ENCODE assay signal across 20 cellular contexts in genomic region chr15:31245135-31245689, GRCh38.
DNase-seq lines count a peak whose midpoint lies in the region; ATAC-seq and TF ChIP-seq lines count a peak whose summit lies in the region.
"Had no signal": no experiment of that assay in that cellular context is flagged by ENCODE, and none has a peak within 500 bp of the region (broad histone marks: within the 10 kb centered on the region; RNA-seq: fewer than 3 reads in every experiment).

No MANE protein-coding gene starts in this region.

- H3K9me3 Mint-ChIP-seq in central memory CD8-positive, alpha-beta T cell, result no peaks in the 10 kb centered on the region
- H3K9me3 Mint-ChIP-seq in progenitor cell of endocrine pancreas (ENCODE audit: low read depth), result no peaks in the 10 kb centered on the region
- H3K9me3 Mint-ChIP-seq: CD8-positive, alpha-beta memory T cell had no signal

- no peaks in the 10 kb centered on the region for H3K9me3 ChIP-seq in BE2C
- H3K9me3 ChIP-seq: SJSA1 had no signal

- peaks cover 5% of the 10 kb centered on the region for H3K36me3 Mint-ChIP-seq in central memory CD8-positive, alpha-beta T cell (ENCODE audit: insufficient read depth)
- H3K36me3 Mint-ChIP-seq in progenitor cell of endocrine pancreas (ENCODE audit: insufficient read depth), result no peaks in the 10 kb centered on the region

- TF ChIP-seq CTCF in GM12865 (IDR thresholded peaks at IDR 0.05; ENCODE audit: insufficient read depth, low read depth, low read length, missing control alignments) (no peak), progenitor cell of endocrine pancreas (IDR thresholded peaks at IDR 0.05; ENCODE audit: unreplicated experiment) (no peak), BE2C (IDR thresholded peaks at IDR 0.05; ENCODE audit: low read depth, low read length) (no peak)

- DNase-seq in GM12865 (ENCODE audit: low read depth) (peak; percentile 65), posterior vena cava (ENCODE audit: low spot score) (peak; percentile 51), progenitor cell of endocrine pancreas (ENCODE audit: low spot score, unreplicated experiment) (no peak), BE2C (no peak), germinal center (ENCODE audit: low spot score) (no peak), G401 (ENCODE audit: low spot score) (no peak)
- DNase-seq in central memory CD8-positive, alpha-beta T cell (ENCODE audit: low spot score in 2 of 2), result no peak
- DNase-seq: AML-193; CD8-positive, alpha-beta memory T cell; DMS53; GF-D8; Kasumi-1; NCI-H1417; NCI-H1694 treated with DMSO at 0.1 percent for 48 hours; NCI-H2081 treated with DMSO at 0.1 percent for 48 hours; NCI-H526; OCI-M1 had no signal

- ATAC-seq in HG02852 (IDR thresholded peaks at IDR 0.05; ENCODE audit: unreplicated experiment), result peak; percentile 59
- no peak for ATAC-seq in central memory CD8-positive, alpha-beta T cell (replicated peaks; ENCODE audit: extremely low read depth, poor library complexity, severe bottlenecking)
- ATAC-seq: Right ventricle myocardium inferior had no signal

- H3K4me1 ChIP-seq in BE2C, result no peaks in the 10 kb centered on the region
- H3K4me1 ChIP-seq: SJSA1 had no signal

- intact Hi-C loops in posterior vena cava (cut with DNase I), result no loop called here

- H3K4me3 ChIP-seq in GM12865 (ENCODE audit: low read depth, low read length) (no peak overlapping the region), BE2C (ENCODE audit: low read depth, low read length) (no peak overlapping the region)
- H3K4me3 ChIP-seq: SJSA1 had no signal

- H3K4me1 Mint-ChIP-seq in central memory CD8-positive, alpha-beta T cell, result peaks cover 17% of the 10 kb centered on the region
- H3K4me1 Mint-ChIP-seq in progenitor cell of endocrine pancreas (ENCODE audit: low read depth), result no peaks in the 10 kb centered on the region

- no peak overlapping the region for H3K4me3 Mint-ChIP-seq in central memory CD8-positive, alpha-beta T cell
- H3K4me3 Mint-ChIP-seq in progenitor cell of endocrine pancreas (ENCODE audit: low read depth), result no peak overlapping the region
- H3K4me3 Mint-ChIP-seq: CD8-positive, alpha-beta memory T cell had no signal

- in situ Hi-C loops in G401 (cut with HindIII; ENCODE audit: low sequenced_read_pairs), result no loop called here

- peak overlapping the region; percentile 80 for H3K27ac Mint-ChIP-seq in central memory CD8-positive, alpha-beta T cell (ENCODE audit: low read depth)
- H3K27ac Mint-ChIP-seq in progenitor cell of endocrine pancreas, result no peak overlapping the region

- no peaks in the 10 kb centered on the region for H3K27me3 Mint-ChIP-seq in central memory CD8-positive, alpha-beta T cell
- peaks cover 15% of the 10 kb centered on the region for H3K27me3 Mint-ChIP-seq in progenitor cell of endocrine pancreas
- H3K27me3 Mint-ChIP-seq: CD8-positive, alpha-beta memory T cell had no signal

- H3K36me3 ChIP-seq in BE2C, result no peaks in the 10 kb centered on the region
- H3K36me3 ChIP-seq: SJSA1 had no signal

- no peaks in the 10 kb centered on the region for H3K27me3 ChIP-seq in BE2C
- H3K27me3 ChIP-seq: SJSA1 had no signal

Comparison
In these comparisons a context has a peak if more than half of its experiments do, and no peak if none do; other contexts are left out.
1. DNase-seq: peak in GM12865 (single experiment) and posterior vena cava (single experiment); none in central memory CD8-positive, alpha-beta T cell (0 of 2), progenitor cell of endocrine pancreas (single experiment), BE2C (single experiment), germinal center (single experiment) and G401 (single experiment).